In the genomic region with DNA sequence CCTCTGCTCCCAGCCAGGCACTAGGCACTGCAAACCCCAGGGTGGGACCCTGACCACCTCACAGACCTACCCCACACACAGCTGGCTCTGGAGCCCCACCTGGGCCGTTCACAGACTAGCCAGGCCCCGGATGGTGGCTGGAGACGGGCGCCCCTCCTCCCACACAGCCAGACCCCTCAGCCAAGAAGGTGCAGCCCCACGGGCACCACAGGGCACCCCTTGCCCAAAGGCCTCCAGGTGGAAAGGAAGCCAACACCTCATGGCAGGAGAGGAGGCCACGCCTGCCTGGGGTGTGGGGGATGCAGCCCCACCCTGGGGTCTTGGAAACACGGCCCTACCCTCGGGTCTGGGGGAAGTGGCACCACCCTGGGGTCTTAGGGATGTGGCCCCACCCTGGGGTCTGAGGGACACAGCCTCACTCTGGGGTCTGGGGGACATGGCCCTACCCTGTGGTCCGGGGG, we compare ENCODE assay signal across 14 cellular contexts.
"Had no signal": no experiment of that assay in that cellular context is flagged by ENCODE, and none has a peak within 500 bp of the region (broad histone marks: within the 10 kb centered on the region; RNA-seq: fewer than 3 reads in every experiment).

No MANE protein-coding gene starts in this region.

- H3K9me3 Mint-ChIP-seq: activated naive CD4-positive, alpha-beta T cell treated with anti-CD3 and anti-CD28 coated beads, Interleukin-2, amount 50 U/mL, for 24 hours; effector memory CD8-positive, alpha-beta T cell; nephron progenitor cell; stimulated activated naive CD8-positive, alpha-beta T cell treated with anti-CD3 and anti-CD28 coated beads, Interleukin-15, Interleukin-2, amounts not matched to agents 100 ng/mL and 50 ng/mL, for 24 hours had no signal

- H3K27ac ChIP-seq: esophagus squamous epithelium, gastrocnemius medialis, tibial artery, VCaP had no signal

- H3K4me1 ChIP-seq: gastrocnemius medialis, tibial artery had no signal

- H3K4me3 Mint-ChIP-seq: activated naive CD4-positive, alpha-beta T cell treated with anti-CD3 and anti-CD28 coated beads, Interleukin-2, amount 50 U/mL, for 24 hours; brain; effector memory CD8-positive, alpha-beta T cell; nephron progenitor cell; stimulated activated naive CD8-positive, alpha-beta T cell treated with anti-CD3 and anti-CD28 coated beads, Interleukin-15, Interleukin-2, amounts not matched to agents 100 ng/mL and 50 ng/mL, for 24 hours had no signal

- ATAC-seq: effector memory CD8-positive, alpha-beta T cell; gastrocnemius medialis; left lobe of liver had no signal

- H3K9me3 ChIP-seq: esophagus squamous epithelium, gastrocnemius medialis, tibial artery had no signal

- H3K27ac Mint-ChIP-seq: activated naive CD4-positive, alpha-beta T cell treated with anti-CD3 and anti-CD28 coated beads, Interleukin-2, amount 50 U/mL, for 24 hours; nephron progenitor cell; stimulated activated naive CD8-positive, alpha-beta T cell treated with anti-CD3 and anti-CD28 coated beads, Interleukin-15, Interleukin-2, amounts not matched to agents 100 ng/mL and 50 ng/mL, for 24 hours had no signal

- H3K27me3 Mint-ChIP-seq: activated naive CD4-positive, alpha-beta T cell treated with anti-CD3 and anti-CD28 coated beads, Interleukin-2, amount 50 U/mL, for 24 hours; stimulated activated naive CD8-positive, alpha-beta T cell treated with anti-CD3 and anti-CD28 coated beads, Interleukin-15, Interleukin-2, amounts not matched to agents 100 ng/mL and 50 ng/mL, for 24 hours had no signal

- H3K4me1 Mint-ChIP-seq: activated naive CD4-positive, alpha-beta T cell treated with anti-CD3 and anti-CD28 coated beads, Interleukin-2, amount 50 U/mL, for 24 hours had no signal

- H3K36me3 Mint-ChIP-seq: activated naive CD4-positive, alpha-beta T cell treated with anti-CD3 and anti-CD28 coated beads, Interleukin-2, amount 50 U/mL, for 24 hours; brain had no signal

- DNase-seq: activated gamma-delta T cell treated with Interleukin-2 at 50 U/mL for 16 hours; activated T-cell treated with anti-CD3 and anti-CD28 coated beads, Interleukin-2, amount 50 U/mL, for 1 hour; central memory CD4-positive, alpha-beta T cell; effector memory CD8-positive, alpha-beta T cell; esophagus squamous epithelium; gastrocnemius medialis; nephron progenitor cell; stimulated activated CD4-positive, alpha-beta T cell treated with anti-CD3 and anti-CD28 coated beads, Interleukin-4, amount 100 ng/mL, for 24 hours had no signal

- H3K27me3 ChIP-seq: esophagus squamous epithelium, gastrocnemius medialis had no signal

- H3K36me3 ChIP-seq: esophagus squamous epithelium, gastrocnemius medialis, tibial artery had no signal

- H3K4me3 ChIP-seq: esophagus squamous epithelium, gastrocnemius medialis, tibial artery had no signal
